ENCODE assay signal across 22 cellular contexts in genomic region chr6:13769034-13769654, GRCh38.
"Had no signal": no experiment of that assay in that cellular context is flagged by ENCODE, and none has a peak within 500 bp of the region (broad histone marks: within the 10 kb centered on the region; RNA-seq: fewer than 3 reads in every experiment).

No MANE protein-coding gene starts in this region.

- H3K36me3 ChIP-seq: brain microvascular endothelial cell, gastrocnemius medialis, pancreas, prostate gland, thoracic aorta, uterus had no signal

- H3K27me3 ChIP-seq: brain microvascular endothelial cell, dorsolateral prefrontal cortex, gastrocnemius medialis, hepatocyte, pancreas, uterus had no signal

- H3K4me3 ChIP-seq: coronary artery, dorsolateral prefrontal cortex, gastrocnemius medialis, hepatocyte, pancreas, prostate gland, smooth muscle cell, thoracic aorta, uterus had no signal

- DNase-seq: activated T-cell treated with anti-CD3 and anti-CD28 coated beads, Interleukin-2, amount 50 U/mL, for 1 hour; amniotic stem cell; brain microvascular endothelial cell; dorsolateral prefrontal cortex; effector memory CD4-positive, alpha-beta T cell; gastrocnemius medialis; islet precursor cell; mammary epithelial cell; naive B cell; nephron progenitor cell; retina; uterus had no signal

- H3K9me3 ChIP-seq: gastrocnemius medialis, pancreas, prostate gland, thoracic aorta, uterus had no signal

- FAIRE-seq: astrocyte, pancreas had no signal

- H3K27ac ChIP-seq: brain microvascular endothelial cell, coronary artery, hepatocyte, pancreas, prostate gland, uterus had no signal

- ATAC-seq: activated CD4-positive, alpha-beta T cell treated with anti-CD3 and anti-CD28 coated beads for 36 hours; gastrocnemius medialis; left cardiac atrium; pancreas; stimulated activated memory B cell treated with anti-CD40 and anti-IgM and Interleukin-4, amounts not matched to agents 10 μg/mL and 1 μg/mL and 100 μg/mL, for 72 hours had no signal

- H3K4me1 ChIP-seq: pancreas, prostate gland, uterus had no signal
